In the genomic region with DNA sequence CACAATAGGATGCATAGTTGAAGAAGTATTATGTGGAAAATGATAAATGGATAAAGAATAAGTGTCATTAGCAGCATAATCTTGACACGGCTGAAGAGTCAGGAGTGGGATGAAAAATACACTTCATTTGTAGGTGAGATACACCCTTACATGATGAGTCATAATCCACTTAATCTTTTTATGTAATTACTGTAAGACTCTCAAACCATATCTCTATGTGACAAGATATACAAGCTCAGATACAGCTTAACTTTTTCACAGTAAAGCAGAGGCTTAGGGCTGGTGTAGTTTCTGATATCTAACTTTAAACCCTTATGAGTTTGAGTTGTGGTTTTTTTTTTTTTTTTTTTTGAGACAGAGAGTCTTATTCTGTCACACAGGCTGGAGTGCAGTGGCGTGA, we compare ENCODE assay signal across 29 cellular contexts.
DNase-seq lines count a peak whose midpoint lies in the region; ATAC-seq, FAIRE-seq and TF ChIP-seq lines count a peak whose summit lies in the region.
"Had no signal": no experiment of that assay in that cellular context is flagged by ENCODE, and none has a peak within 500 bp of the region (broad histone marks: within the 10 kb centered on the region; RNA-seq: fewer than 3 reads in every experiment).

No MANE protein-coding gene starts in this region.

- no TSS peak for BruUV-seq in A673 (replicated peaks; lab: Mats Ljungman, UMichigan)

- CTCF ChIA-PET in A549 (lab: Yijun Ruan, JAX) = no interaction called here
- CTCF ChIA-PET in A673 (lab: Charles Lee) = interaction anchor here (0.6 kb wide), 1 partner anchor 1719 kb away, joined by 3 read pairs; no protein-coding TSS in a partner anchor

- H3K4me1 ChIP-seq in A549 (peaks cover 15% of the 10 kb centered on the region; the same call in 2 of the 3 replicates), A673 (ENCODE audit: insufficient read depth, low read length, poor library complexity, severe bottlenecking) (peaks cover 15% of the 10 kb centered on the region)
- H3K4me1 ChIP-seq: ascending aorta, pancreas, right atrium auricular region, vagina had no signal

- H3K27ac ChIP-seq in A549 (no peak overlapping the region), A673 (ENCODE audit: low read depth, low read length, poor library complexity, severe bottlenecking) (no peak overlapping the region)
- H3K27ac ChIP-seq: ascending aorta, cardiac muscle cell, epithelial cell of prostate, pancreas, right atrium auricular region, tibial artery, vagina had no signal

- WGBS in A549 (ENCODE audit: missing lambda C conversion rate) = 86% methylated on average over 2 of the region's 2 CpGs

- TF ChIP-seq EP300 in A549 (IDR thresholded peaks at IDR 0.05) = no peak

- TF ChIP-seq CTCF in A549 (IDR thresholded peaks at IDR 0.05) = no peak
- no peak for TF ChIP-seq CTCF in fibroblast of villous mesenchyme (IDR thresholded peaks at IDR 0.05; ENCODE audit: insufficient read depth, low read depth, low read length)
- TF ChIP-seq CTCF in A673 (conservative IDR thresholded peaks at IDR 0.05; ENCODE audit: low read depth, low read length) = no peak

- no peak for ATAC-seq in A549
- ATAC-seq: GM12878, pancreas had no signal

- no peaks in the 10 kb centered on the region for H3K9me3 ChIP-seq in A549
- no peaks in the 10 kb centered on the region for H3K9me3 ChIP-seq in A673 (ENCODE audit: low read depth, low read length, poor library complexity, severe bottlenecking)
- H3K9me3 ChIP-seq: pancreas, tibial artery, vagina had no signal

- H3K4me3 ChIP-seq in A549 (no peak overlapping the region), fibroblast of villous mesenchyme (ENCODE audit: low read depth, low read length) (no peak overlapping the region), A673 (ENCODE audit: low read depth, low read length, poor library complexity, severe bottlenecking) (no peak overlapping the region)
- H3K4me3 ChIP-seq: ascending aorta, cardiac muscle cell, GM12878, pancreas, right atrium auricular region, tibial artery, vagina had no signal

- no peaks in the 10 kb centered on the region for H3K36me3 ChIP-seq in A673 (ENCODE audit: insufficient read depth, low read length, poor library complexity, severe bottlenecking)
- H3K36me3 ChIP-seq: ascending aorta, cardiac muscle cell, pancreas, right atrium auricular region, tibial artery, vagina had no signal

- POLR2A ChIA-PET in A549 (lab: Yijun Ruan, JAX) = no interaction called here
- POLR2A ChIA-PET in A673 (lab: Charles Lee; ENCODE audit: low non-redundant PET) = no interaction called here

- no peak for TF ChIP-seq RAD21 in A549 (conservative IDR thresholded peaks at IDR 0.05 in 1 of 2, IDR thresholded peaks at IDR 0.05 in 1 of 2)

- no peak for DNase-seq in A549 (ENCODE audit: low read depth in 1 of 2, low spot score in 1 of 2)
- peak; percentile 60 for DNase-seq in DMS53 (lab: John Stamatoyannopoulos, UW)
- DNase-seq in OCI-M1 (lab: John Stamatoyannopoulos, UW) = peak; percentile 60
- DNase-seq in fibroblast of villous mesenchyme (ENCODE audit: low read depth) = peak; percentile 63
- DNase-seq in A673 (ENCODE audit: low spot score) = no peak
- no peak for DNase-seq in NCI-H1105 treated with DMSO at 0.1 percent for 48 hours (lab: John Stamatoyannopoulos, UW)
- no peak for DNase-seq in foreskin melanocyte
- DNase-seq: activated CD4-positive, alpha-beta T cell treated with anti-CD3 and anti-CD28 coated beads for 48 hours; activated CD8-positive, alpha-beta memory T cell treated with anti-CD3 and anti-CD28 coated beads for 24 hours; activated effector memory CD4-positive, alpha-beta T cell treated with anti-CD3 and anti-CD28 coated beads, Interleukin-2, amount 50 U/mL, for 16 hours; activated naive CD8-positive, alpha-beta T cell treated with anti-CD3 and anti-CD28 coated beads, Interleukin-2, amount 10 ng/mL, durations not matched to agents 7 days and 5 days; effector CD8-positive, alpha-beta T cell; glutamatergic neuron; NCI-H1092; NCI-H1694 treated with DMSO at 0.1 percent for 48 hours; NCI-H2171; NCI-H510A; NK-92 treated with Interleukin-12 subunit alpha and Interleukin-12 subunit beta, amount 100 ng/mL, for 24 hours; pancreas; Right ventricle myocardium superior; stimulated activated CD4-positive, alpha-beta T cell treated with anti-CD3 and anti-CD28 coated beads, Interleukin-2, amount 100 ng/mL, for 24 hours; tibial artery had no signal

- no peak overlapping the region for H3K4me2 ChIP-seq in A549

- intact Hi-C loops in A673 (cut with micrococcal nuclease; ENCODE audit: unreplicated experiment) = no loop called here

- TF ChIP-seq POLR2A in A549 (IDR thresholded peaks at IDR 0.05; ENCODE audit: low read length) = no peak

- FAIRE-seq in A549 (lab: Jason Lieb, UNC) = no peak
- FAIRE-seq: colon, GM12878, pancreas had no signal

- H3K27me3 ChIP-seq in A673 (replicated peaks; ENCODE audit: insufficient read depth, low read depth, low read length, poor library complexity) = no peaks in the 10 kb centered on the region
- H3K27me3 ChIP-seq: ascending aorta, cardiac muscle cell, pancreas, right atrium auricular region, tibial artery, vagina had no signal

TF ChIP-seq in A549, 52 proteins besides CTCF, POLR2A, EP300 and RAD21:
- no peak for TF ChIP-seq CBX8 (IDR thresholded peaks at IDR 0.05)
- TF ChIP-seq FOSL2 (IDR thresholded peaks at IDR 0.05) = no peak
- peak; percentile 67 for TF ChIP-seq FOSL2 (CRISPR knock-in tag; IDR thresholded peaks at IDR 0.05)

Comparison
In these comparisons a context has a peak if more than half of its experiments do, and no peak if none do; other contexts are left out.
1. DNase-seq: peak in DMS53 (single experiment), OCI-M1 (single experiment) and fibroblast of villous mesenchyme (single experiment); none in A549 (0 of 2), A673 (single experiment), NCI-H1105 treated with DMSO at 0.1 percent for 48 hours (single experiment) and foreskin melanocyte (single experiment).